12 cellular contexts compared by ENCODE assay signal in the genomic region with DNA sequence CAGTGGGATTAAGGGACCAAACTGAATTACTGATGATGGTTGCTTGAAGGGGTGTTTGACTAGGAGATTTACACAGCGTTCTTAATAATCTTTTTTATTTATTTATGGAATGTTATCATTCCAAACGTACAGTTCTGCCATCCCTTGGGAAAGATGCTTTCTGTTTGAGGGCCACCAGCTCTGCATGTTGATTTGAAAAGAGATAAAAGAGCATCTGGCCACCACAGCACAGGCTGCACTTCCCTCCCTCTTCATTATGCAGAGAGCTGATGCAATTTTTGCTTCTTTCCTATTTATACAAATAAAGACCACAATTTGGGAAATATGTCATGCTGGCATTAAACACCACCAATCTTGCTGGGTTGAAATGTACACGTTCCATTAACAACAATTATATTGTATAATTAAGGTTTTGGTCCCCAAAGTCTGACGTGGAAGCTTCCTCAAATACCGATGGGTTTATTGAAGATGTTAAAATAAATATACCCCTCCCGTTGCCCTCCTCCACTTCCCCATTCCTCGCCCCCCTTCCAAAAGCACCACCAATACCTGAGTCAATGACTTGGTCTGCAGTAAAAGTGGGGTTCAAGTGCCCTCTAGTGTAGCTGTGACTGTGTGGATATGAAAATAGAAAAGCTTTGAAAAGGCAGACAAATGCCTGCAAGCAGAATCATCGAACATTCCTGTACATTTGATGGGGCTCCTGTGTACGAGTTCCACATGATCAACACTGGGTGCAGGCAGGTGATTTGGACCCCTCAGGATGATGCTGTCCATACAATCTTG.
DNase-seq lines count a peak whose midpoint lies in the region; TF ChIP-seq lines count a peak whose summit lies in the region.
"Had no signal": no experiment of that assay in that cellular context is flagged by ENCODE, and none has a peak within 500 bp of the region (broad histone marks: within the 10 kb centered on the region; RNA-seq: fewer than 3 reads in every experiment).

No MANE protein-coding gene starts in this region.

- intact Hi-C loops in mammary epithelial cell (cut with micrococcal nuclease): loop anchor here (5.0 kb wide), 1 partner anchor 130 kb away; no protein-coding TSS in a partner anchor

- H2AFZ ChIP-seq in mammary epithelial cell (ENCODE audit: low read depth, low read length): no peak overlapping the region
- H2AFZ ChIP-seq: parathyroid adenoma had no signal

- CTCF ChIA-PET in mammary epithelial cell (lab: Charles Lee; ENCODE audit: low non-redundant PET): no interaction called here

- peak; percentile 45 for DNase-seq in NCI-H345 (lab: John Stamatoyannopoulos, UW)
- no peak for DNase-seq in NCI-H345 treated with DMSO at 0.1 percent for 48 hours (lab: John Stamatoyannopoulos, UW; ENCODE audit: unreplicated experiment)
- DNase-seq in pons (ENCODE audit: low spot score): peak; percentile 60
- DNase-seq in HuH-7 (ENCODE audit: low spot score): no peak
- DNase-seq in stimulated activated CD4-positive, alpha-beta T cell treated with anti-CD3 and anti-CD28 coated beads, Interleukin-2, amount 100 ng/mL, for 24 hours: no peak
- DNase-seq in mammary epithelial cell: no peak
- DNase-seq: mesendoderm, NCI-H2081, T-helper 9 cell had no signal

- no peaks in the 10 kb centered on the region for H3K27me3 ChIP-seq in mammary epithelial cell (ENCODE audit: insufficient read depth, low read length)

- in situ Hi-C loops in mammary epithelial cell (cut with MboI; ENCODE audit: low sequenced_read_pairs in 2 of 2): no loop called here

- WGBS in mammary epithelial cell (ENCODE audit: low coverage, missing lambda C conversion rate): 55% methylated on average over 9 of the region's 9 CpGs

- no peak overlapping the region for H3K4me2 ChIP-seq in mammary epithelial cell (ENCODE audit: insufficient read depth, low read depth, low read length)

- no peak overlapping the region for H3K9ac ChIP-seq in mammary epithelial cell (ENCODE audit: insufficient read depth, low read length)
- H3K9ac ChIP-seq: parathyroid adenoma had no signal

- no peaks in the 10 kb centered on the region for H3K4me1 ChIP-seq in mammary epithelial cell (ENCODE audit: insufficient read depth, low read length)
- H3K4me1 ChIP-seq: parathyroid adenoma had no signal

- H4K20me1 ChIP-seq in mammary epithelial cell (ENCODE audit: insufficient read depth, low read length): no peaks in the 10 kb centered on the region

- no peaks in the 10 kb centered on the region for H3K79me2 ChIP-seq in mammary epithelial cell (ENCODE audit: insufficient read depth, low read length)
- H3K79me2 ChIP-seq: parathyroid adenoma had no signal

- H3K36me3 ChIP-seq in mammary epithelial cell (ENCODE audit: insufficient read depth, low read length): no peaks in the 10 kb centered on the region

- TF ChIP-seq CTCF in LNCAP (IDR thresholded peaks at IDR 0.05): peak; percentile 36; the same call in 1 of the 2 replicates
- TF ChIP-seq CTCF in WI38 (IDR thresholded peaks at IDR 0.05; ENCODE audit: low read depth, low read length): 0 out of 2 replicates have a peak, but pooled peaks have one; percentile 17
- TF ChIP-seq CTCF in mammary epithelial cell (conservative IDR thresholded peaks at IDR 0.05 in 1 of 2, IDR thresholded peaks at IDR 0.05 in 1 of 2; ENCODE audit: extremely low read depth in 1 of 2, insufficient read depth in 1 of 2, low read depth in 1 of 2, low read length in 2 of 2): peak in 1 of 2 donors; percentile 14

- H3K27ac ChIP-seq in mammary epithelial cell (ENCODE audit: insufficient read depth, low read depth, low read length): no peak overlapping the region
- H3K27ac ChIP-seq: parathyroid adenoma had no signal

- H3K4me3 ChIP-seq in WI38 (ENCODE audit: low read depth, low read length): no peak overlapping the region
- H3K4me3 ChIP-seq in mammary epithelial cell (replicated peaks in 1 of 3; ENCODE audit: insufficient read depth in 1 of 3, low read depth in 2 of 3, low read length in 3 of 3): no peak overlapping the region

- dilution Hi-C loops in mammary epithelial cell (cut with HindIII; ENCODE audit: low sequenced_read_pairs): no loop called here

- BruUV-seq in mammary epithelial cell (replicated peaks; lab: Mats Ljungman, UMichigan): no TSS peak

- no peaks in the 10 kb centered on the region for H3K9me3 ChIP-seq in mammary epithelial cell (replicated peaks; ENCODE audit: insufficient read depth, low read length)

Comparison
In these comparisons a context has a peak if more than half of its experiments do, and no peak if none do; other contexts are left out.
1. DNase-seq: peak in NCI-H345 (single experiment) and pons (single experiment); none in NCI-H345 treated with DMSO at 0.1 percent for 48 hours (single experiment), HuH-7 (single experiment), stimulated activated CD4-positive, alpha-beta T cell treated with anti-CD3 and anti-CD28 coated beads, Interleukin-2, amount 100 ng/mL, for 24 hours (0 of 2) and mammary epithelial cell (single experiment).